Comparison of ENCODE assay signal across 8 cellular contexts in the genomic region with DNA sequence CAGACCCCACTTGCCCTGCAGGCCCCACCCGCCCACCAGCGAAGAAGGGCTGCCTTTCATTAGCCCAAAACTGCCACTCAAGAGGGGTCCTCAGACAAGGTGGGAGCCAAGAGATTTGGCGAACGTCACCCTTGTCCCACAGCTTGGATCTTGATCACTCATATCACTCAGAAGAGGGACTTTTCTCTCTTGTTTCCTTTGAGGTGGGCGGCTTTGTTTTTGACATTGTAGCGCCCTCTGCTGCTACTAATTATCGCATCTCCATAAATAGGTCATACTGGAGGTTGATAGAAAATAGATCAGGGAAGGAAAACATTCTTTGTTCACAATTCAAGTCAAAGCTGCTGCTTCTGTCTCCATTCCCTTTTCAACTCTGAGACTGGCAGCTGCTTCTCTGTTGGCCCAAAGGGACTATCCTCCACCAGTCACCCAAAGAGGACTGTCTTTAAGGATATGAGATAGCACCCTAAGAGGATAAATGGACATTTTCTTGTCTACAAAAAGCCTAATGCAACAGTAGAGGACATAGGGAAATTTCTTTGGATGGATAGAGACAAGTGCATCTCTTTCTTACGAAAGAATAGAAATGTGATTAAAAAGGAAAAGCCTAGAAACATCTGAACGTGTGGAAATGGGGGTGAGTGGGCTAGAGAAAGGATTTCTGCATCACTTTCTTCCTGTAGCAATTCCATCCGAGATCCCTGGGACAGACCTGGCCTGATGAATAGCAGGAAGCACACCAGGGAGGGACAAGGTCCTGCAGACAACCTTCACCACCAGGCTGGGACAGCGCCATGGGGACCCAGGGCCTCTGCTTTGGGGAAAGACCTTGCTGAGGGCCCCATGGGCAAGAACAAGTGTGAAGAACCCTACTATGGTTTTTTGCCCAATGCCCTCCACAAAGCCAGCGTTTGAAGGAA.
DNase-seq lines count a peak whose midpoint lies in the region; ATAC-seq, FAIRE-seq and TF ChIP-seq lines count a peak whose summit lies in the region.

No MANE protein-coding gene starts in this region.

- H3K9me3 Mint-ChIP-seq in type B pancreatic cell: no peaks in the 10 kb centered on the region
- no peaks in the 10 kb centered on the region for H3K9me3 Mint-ChIP-seq in activated T-helper 2 cell treated with anti-CD3 and anti-CD28 coated beads, Interferon-gamma antibody, Interleukin-2, Interleukin-4, amounts not matched to agents 10 μg/mL and 5 μg/mL and 100 μg/mL, durations not matched to agents 14 hours and 24 hours and 36 hours

- H3K9me3 ChIP-seq in HEK293 (ENCODE audit: control insufficient read depth, insufficient read depth, low read depth, low read length) (no peaks in the 10 kb centered on the region), GM12878 (replicated peaks; ENCODE audit: control insufficient read depth, insufficient read depth, low read length) (no peaks in the 10 kb centered on the region)

- H3K27ac ChIP-seq in HEK293 (ENCODE audit: extremely low read depth, low read depth, low read length): no peak overlapping the region
- peak overlapping the region; percentile 49 for H3K27ac ChIP-seq in GM12878 (ENCODE audit: control insufficient read depth, insufficient read depth)

- SMC1A ChIA-PET in GM12878 (lab: Charles Lee; ENCODE audit: uncharacterized antibody, unreplicated experiment): interaction anchor here (0.6 to 31.5 kb wide), 22 partner anchors 9 to 195 kb away, joined by 3 to 912 read pairs (median 6); no protein-coding TSS in a partner anchor

- TF ChIP-seq CTCF in HEK293 (tag by site-specific recombination; IDR thresholded peaks at IDR 0.05) (peak; percentile 63; the same call in 1 of the 2 replicates), GM12878 (IDR thresholded peaks at IDR 0.05 in 2 of 3, conservative IDR thresholded peaks at IDR 0.05 in 1 of 3; ENCODE audit: control insufficient read depth in 2 of 3, extremely low read depth in 1 of 3, insufficient read depth in 1 of 3, low read depth in 3 of 3, low read length in 3 of 3) (peak; percentile 59 to 72 (median 72)), type B pancreatic cell (conservative IDR thresholded peaks at IDR 0.05) (peak; percentile 72)

- H2AFZ ChIP-seq in GM12878 (ENCODE audit: control insufficient read depth, low read depth, low read length): peak overlapping the region; percentile 82

- H3K36me3 ChIP-seq in HEK293 (ENCODE audit: control insufficient read depth in 2 of 2, insufficient read depth in 1 of 2, low read length in 2 of 2) (no peaks in the 10 kb centered on the region), GM12878 (ENCODE audit: control insufficient read depth in 2 of 2, insufficient read depth in 2 of 2, low read length in 1 of 2) (no peaks in the 10 kb centered on the region)

- no peaks in the 10 kb centered on the region for H4K20me1 ChIP-seq in GM12878 (ENCODE audit: control insufficient read depth, insufficient read depth)

- H3K4me2 ChIP-seq in GM12878 (ENCODE audit: control insufficient read depth, insufficient read depth): peak overlapping the region; percentile 23; the same call in 1 of the 2 replicates

- no peak overlapping the region for H3K4me3 Mint-ChIP-seq in type B pancreatic cell
- H3K4me3 Mint-ChIP-seq in activated T-helper 2 cell treated with anti-CD3 and anti-CD28 coated beads, Interferon-gamma antibody, Interleukin-2, Interleukin-4, amounts not matched to agents 10 μg/mL and 5 μg/mL and 100 μg/mL, durations not matched to agents 14 hours and 24 hours and 36 hours (ENCODE audit: low read depth): no peak overlapping the region

- H3K36me3 Mint-ChIP-seq in type B pancreatic cell: no peaks in the 10 kb centered on the region
- H3K36me3 Mint-ChIP-seq in activated T-helper 2 cell treated with anti-CD3 and anti-CD28 coated beads, Interferon-gamma antibody, Interleukin-2, Interleukin-4, amounts not matched to agents 10 μg/mL and 5 μg/mL and 100 μg/mL, durations not matched to agents 14 hours and 24 hours and 36 hours (ENCODE audit: low read depth): no peaks in the 10 kb centered on the region

- CTCF ChIA-PET in HEK293 (lab: Yijun Ruan, JAX) (interaction anchor here (0.5 to 7.1 kb wide), 40 partner anchors 9 to 739 kb away, joined by 3 to 209 read pairs (median 4); no protein-coding TSS in a partner anchor), GM12878 (lab: Yijun Ruan, JAX) (interaction anchor here (0.7 to 14.5 kb wide), 27 partner anchors 11 to 249 kb away, joined by 3 to 411 read pairs (median 12); no protein-coding TSS in a partner anchor)

- ATAC-seq in GM12878: peak; percentile 67

- H3K4me1 ChIP-seq in HEK293 (ENCODE audit: control insufficient read depth, insufficient read depth, low read length): no peaks in the 10 kb centered on the region; the same call in 1 of the 2 replicates
- peaks cover 50% of the 10 kb centered on the region for H3K4me1 ChIP-seq in GM12878 (ENCODE audit: control insufficient read depth, insufficient read depth, low read length)

- POLR2A ChIA-PET in HEK293 (lab: Yijun Ruan, JAX) (no interaction called here), GM12878 (lab: Charles Lee) (interaction anchor here (0.6 to 33.2 kb wide), 8 partner anchors 9 to 154 kb away, joined by 3 to 875 read pairs (median 7); no protein-coding TSS in a partner anchor)

- peak; percentile 75 for FAIRE-seq in GM12878 (lab: Jason Lieb, UNC)

- H3K4me3 ChIP-seq in HEK293 (ENCODE audit: low read depth, low read length): no peak overlapping the region
- no peak overlapping the region for H3K4me3 ChIP-seq in GM12878

- no peak for TF ChIP-seq POLR2A in GM12878 (IDR thresholded peaks at IDR 0.05; ENCODE audit: low read depth, low read length)

- no peak overlapping the region for H3K27ac Mint-ChIP-seq in type B pancreatic cell
- H3K27ac Mint-ChIP-seq in activated T-helper 2 cell treated with anti-CD3 and anti-CD28 coated beads, Interferon-gamma antibody, Interleukin-2, Interleukin-4, amounts not matched to agents 10 μg/mL and 5 μg/mL and 100 μg/mL, durations not matched to agents 14 hours and 24 hours and 36 hours: no peak overlapping the region

- peak overlapping the region; percentile 42 for H3K9ac ChIP-seq in GM12878 (ENCODE audit: control insufficient read depth, insufficient read depth, low read length)

- H3K27me3 Mint-ChIP-seq in type B pancreatic cell: peaks cover 34% of the 10 kb centered on the region
- no peaks in the 10 kb centered on the region for H3K27me3 Mint-ChIP-seq in activated T-helper 2 cell treated with anti-CD3 and anti-CD28 coated beads, Interferon-gamma antibody, Interleukin-2, Interleukin-4, amounts not matched to agents 10 μg/mL and 5 μg/mL and 100 μg/mL, durations not matched to agents 14 hours and 24 hours and 36 hours (ENCODE audit: low read depth)

- RAD21 ChIA-PET in GM12878 (lab: Charles Lee; ENCODE audit: unreplicated experiment): interaction anchor here (0.6 to 20.7 kb wide), 23 partner anchors 9 to 246 kb away, joined by 3 to 272 read pairs (median 5); no protein-coding TSS in a partner anchor

- peaks cover 7% of the 10 kb centered on the region; the same call in 1 of the 2 replicates for H3K79me2 ChIP-seq in GM12878 (ENCODE audit: control insufficient read depth, insufficient read depth, low read length)

- peaks cover 39% of the 10 kb centered on the region for H3K4me1 Mint-ChIP-seq in type B pancreatic cell (ENCODE audit: unreplicated experiment)
- H3K4me1 Mint-ChIP-seq in activated T-helper 2 cell treated with anti-CD3 and anti-CD28 coated beads, Interferon-gamma antibody, Interleukin-2, Interleukin-4, amounts not matched to agents 10 μg/mL and 5 μg/mL and 100 μg/mL, durations not matched to agents 14 hours and 24 hours and 36 hours (ENCODE audit: low read depth): no peaks in the 10 kb centered on the region

- no peak for TF ChIP-seq EP300 in GM12878 (IDR thresholded peaks at IDR 0.05; ENCODE audit: borderline replicate concordance in 1 of 2, control insufficient read depth in 1 of 2, low read depth in 2 of 2, low read length in 2 of 2)

- DNase-seq in ELF-1 (ENCODE audit: low read depth, low spot score): peak; percentile 54
- DNase-seq in NCI-H2171 treated with DMSO at 0.1 percent for 48 hours (lab: John Stamatoyannopoulos, UW): peak; percentile 86
- DNase-seq in GM12878 (ENCODE audit: low read depth, low spot score): no peak
- peak; percentile 47 for DNase-seq in kidney glomerular epithelial cell (lab: John Stamatoyannopoulos, UW)
- no peak for DNase-seq in type B pancreatic cell (ENCODE audit: extremely low spot score, unreplicated experiment)
- no peak for DNase-seq in activated T-helper 2 cell treated with anti-CD3 and anti-CD28 coated beads, Interferon-gamma antibody, Interleukin-2, Interleukin-4, amounts not matched to agents 10 μg/mL and 5 μg/mL and 100 μg/mL, durations not matched to agents 14 hours and 24 hours and 36 hours (ENCODE audit: low spot score)
- no peak for DNase-seq in DMS153 (lab: John Stamatoyannopoulos, UW)

- in situ Hi-C loops in GM12878 (cut with MboI): loop anchor here (5.0 kb wide), 2 partner anchors 81 to 156 kb away; no protein-coding TSS in a partner anchor

- intact Hi-C loops in GM12878 (cut with micrococcal nuclease; ENCODE audit: unreplicated experiment): loop anchor here (1.0 to 10.0 kb wide), 6 partner anchors 82 to 248 kb away; no protein-coding TSS in a partner anchor
- intact Hi-C loops in activated T-helper 2 cell treated with anti-CD3 and anti-CD28 coated beads, Interferon-gamma antibody, Interleukin-2, Interleukin-4, amounts not matched to agents 10 μg/mL and 5 μg/mL and 100 μg/mL, durations not matched to agents 14 hours and 24 hours and 36 hours (cut with micrococcal nuclease): loop anchor here (10.0 kb wide), 1 partner anchor 88 kb away; no protein-coding TSS in a partner anchor

- TF ChIP-seq RAD21 in GM12878 (IDR thresholded peaks at IDR 0.05; ENCODE audit: insufficient read depth, low read depth, low read length): peak; percentile 96

- TSS peak; percentile 74 for BruUV-seq in GM12878 (replicated peaks; lab: Mats Ljungman, UMichigan)

- 32% methylated on average over 12 of the region's 12 CpGs for WGBS in GM12878 (ENCODE audit: insufficient coverage, insufficient replicate concordance, low lambda C conversion rate, missing lambda C conversion rate)

- no peaks in the 10 kb centered on the region for H3K27me3 ChIP-seq in GM12878 (replicated peaks in 1 of 2; ENCODE audit: control insufficient read depth in 2 of 2, insufficient read depth in 2 of 2, low read length in 1 of 2)

TF ChIP-seq in HEK293, 187 proteins besides CTCF, POLR2A, EP300 and RAD21 (continues in another document):
- no peak for TF ChIP-seq RBAK (tag by site-specific recombination; IDR thresholded peaks at IDR 0.05)
- TF ChIP-seq ZFHX2 (tag by site-specific recombination; conservative IDR thresholded peaks at IDR 0.05): peak; percentile 54
- no peak for TF ChIP-seq ZNF350 (tag by site-specific recombination; IDR thresholded peaks at IDR 0.05)

TF ChIP-seq in GM12878, 131 proteins besides CTCF, POLR2A, EP300 and RAD21 (continues in another document):
- no peak for TF ChIP-seq KDM1A (IDR thresholded peaks at IDR 0.05; ENCODE audit: borderline replicate concordance)
- TF ChIP-seq KLF5 (IDR thresholded peaks at IDR 0.05; ENCODE audit: partially characterized antibody): no peak
- TF ChIP-seq NFXL1 (IDR thresholded peaks at IDR 0.05; ENCODE audit: borderline replicate concordance): no peak

Comparison
In these comparisons a context has a peak if more than half of its experiments do, and no peak if none do; other contexts are left out.
1. DNase-seq: peak in ELF-1 (single experiment), NCI-H2171 treated with DMSO at 0.1 percent for 48 hours (single experiment) and kidney glomerular epithelial cell (single experiment); none in GM12878 (single experiment), type B pancreatic cell (single experiment), activated T-helper 2 cell treated with anti-CD3 and anti-CD28 coated beads, Interferon-gamma antibody, Interleukin-2, Interleukin-4, amounts not matched to agents 10 μg/mL and 5 μg/mL and 100 μg/mL, durations not matched to agents 14 hours and 24 hours and 36 hours (single experiment) and DMS153 (single experiment).
2. Peak in every context shown above with its lines, with median percentiles within 50 percentile points of each other: CTCF ChIP-seq.